In genomic region chr20:16637814-16638213, GRCh38 we compare ENCODE assay signal across 15 cellular contexts.
DNase-seq lines count a peak whose midpoint lies in the region; ATAC-seq, FAIRE-seq and TF ChIP-seq lines count a peak whose summit lies in the region.
"Had no signal": no experiment of that assay in that cellular context is flagged by ENCODE, and none has a peak within 500 bp of the region (broad histone marks: within the 10 kb centered on the region; RNA-seq: fewer than 3 reads in every experiment).

No MANE protein-coding gene starts in this region.

- H3K9me3 ChIP-seq in endodermal cell (ENCODE audit: control insufficient read depth, low read length), result no peaks in the 10 kb centered on the region
- H3K9me3 ChIP-seq in osteoblast (ENCODE audit: low read depth, low read length), result no peaks in the 10 kb centered on the region
- no peaks in the 10 kb centered on the region for H3K9me3 ChIP-seq in smooth muscle cell (replicated peaks; ENCODE audit: low read depth)

- H3K9ac ChIP-seq in endodermal cell (ENCODE audit: extremely low read depth, low read length, poor library complexity, severe bottlenecking), result no peak overlapping the region
- no peak overlapping the region for H3K9ac ChIP-seq in smooth muscle cell (ENCODE audit: low read depth)
- H3K9ac ChIP-seq: BLaER1 treated with 17β-estradiol and CSF1 and Interleukin-3, amounts not matched to agents 10 nM and 100 nM had no signal

- FAIRE-seq in RCC 7860 (lab: Jason Lieb, UNC), result no peak
- FAIRE-seq: H1 had no signal

- H3K27me3 Mint-ChIP-seq in endodermal cell (ENCODE audit: insufficient read depth) (no peaks in the 10 kb centered on the region), nephron progenitor cell (ENCODE audit: low read depth, poor library complexity) (peaks cover 3% of the 10 kb centered on the region)

- peaks cover 22% of the 10 kb centered on the region for H3K4me1 Mint-ChIP-seq in endodermal cell
- peaks cover 64% of the 10 kb centered on the region for H3K4me1 Mint-ChIP-seq in nephron progenitor cell
- H3K4me1 Mint-ChIP-seq: B cell, H9 had no signal

- H3K9me3 Mint-ChIP-seq in endodermal cell (peaks cover 3% of the 10 kb centered on the region), nephron progenitor cell (peaks cover 4% of the 10 kb centered on the region)
- H3K9me3 Mint-ChIP-seq: CD8-positive, alpha-beta T cell; H9 had no signal

- no peaks in the 10 kb centered on the region for H3K27me3 ChIP-seq in endodermal cell (ENCODE audit: control insufficient read depth, insufficient read depth, low read length, poor library complexity, severe bottlenecking)
- no peaks in the 10 kb centered on the region for H3K27me3 ChIP-seq in osteoblast (ENCODE audit: insufficient read depth, low read length)
- H3K27me3 ChIP-seq in smooth muscle cell (ENCODE audit: low read depth), result no peaks in the 10 kb centered on the region
- H3K27me3 ChIP-seq: BLaER1 treated with 17β-estradiol and CSF1 and Interleukin-3, amounts not matched to agents 10 nM and 100 nM had no signal

- no peak overlapping the region for H3K4me2 ChIP-seq in osteoblast (ENCODE audit: insufficient read depth, low read length)
- no peak overlapping the region for H3K4me2 ChIP-seq in smooth muscle cell
- H3K4me2 ChIP-seq: BLaER1 treated with 17β-estradiol and CSF1 and Interleukin-3, amounts not matched to agents 10 nM and 100 nM had no signal

- H3K36me3 ChIP-seq in endodermal cell (ENCODE audit: control insufficient read depth, insufficient read depth, low read length) (no peaks in the 10 kb centered on the region), osteoblast (ENCODE audit: insufficient read depth, low read length) (no peaks in the 10 kb centered on the region), smooth muscle cell (ENCODE audit: low read depth) (no peaks in the 10 kb centered on the region)
- H3K36me3 ChIP-seq: BLaER1 treated with 17β-estradiol and CSF1 and Interleukin-3, amounts not matched to agents 10 nM and 100 nM had no signal

- H3K79me2 ChIP-seq in osteoblast (ENCODE audit: insufficient read depth, low read length), result no peaks in the 10 kb centered on the region
- H3K79me2 ChIP-seq in smooth muscle cell (ENCODE audit: low read depth), result no peaks in the 10 kb centered on the region

- H3K4me3 ChIP-seq in endodermal cell (ENCODE audit: low read length) (no peak overlapping the region), osteoblast (ENCODE audit: insufficient read depth, low read length) (peak overlapping the region; percentile 19), smooth muscle cell (no peak overlapping the region)
- H3K4me3 ChIP-seq: BLaER1 treated with 17β-estradiol and CSF1 and Interleukin-3, amounts not matched to agents 10 nM and 100 nM had no signal

- no peak overlapping the region for H3K27ac ChIP-seq in endodermal cell (ENCODE audit: low read depth, low read length)
- H3K27ac ChIP-seq in osteoblast (ENCODE audit: low read depth, low read length), result no peak overlapping the region
- H3K27ac ChIP-seq in smooth muscle cell (ENCODE audit: low read depth), result no peak overlapping the region
- H3K27ac ChIP-seq: BLaER1 treated with 17β-estradiol and CSF1 and Interleukin-3, amounts not matched to agents 10 nM and 100 nM had no signal

- no peaks in the 10 kb centered on the region for H4K20me1 ChIP-seq in osteoblast (ENCODE audit: insufficient read depth, low read length)
- no peaks in the 10 kb centered on the region for H4K20me1 ChIP-seq in smooth muscle cell (ENCODE audit: low read depth)
- H4K20me1 ChIP-seq: BLaER1 treated with 17β-estradiol and CSF1 and Interleukin-3, amounts not matched to agents 10 nM and 100 nM had no signal

- no peak for ATAC-seq in HG03108 (IDR thresholded peaks at IDR 0.05; ENCODE audit: unreplicated experiment)
- no peak for ATAC-seq in stimulated activated naive CD8-positive, alpha-beta T cell treated with anti-CD3 and anti-CD28 coated beads, Interleukin-15, Interleukin-2, amounts not matched to agents 100 U/mL and 50 U/mL, for 24 hours
- ATAC-seq: CD8-positive, alpha-beta T cell had no signal

- H2AFZ ChIP-seq in osteoblast (ENCODE audit: low read length) (peak overlapping the region; percentile 74), smooth muscle cell (ENCODE audit: low read depth) (peak overlapping the region; percentile 50)

- H3K4me3 Mint-ChIP-seq in endodermal cell (no peak overlapping the region), nephron progenitor cell (no peak overlapping the region)
- H3K4me3 Mint-ChIP-seq: B cell; CD8-positive, alpha-beta T cell; H9 had no signal

- DNase-seq in endodermal cell, result no peak
- peak; percentile 18 for DNase-seq in nephron progenitor cell
- DNase-seq in osteoblast (ENCODE audit: insufficient read length, low spot score, missing footprints), result no peak
- no peak for DNase-seq in smooth muscle cell (lab: John Stamatoyannopoulos, UW; ENCODE audit: unreplicated experiment)
- no peak for DNase-seq in RCC 7860 (ENCODE audit: low spot score)
- no peak for DNase-seq in stimulated activated naive CD8-positive, alpha-beta T cell treated with anti-CD3 and anti-CD28 coated beads, Interleukin-15, Interleukin-2, amounts not matched to agents 100 U/mL and 50 U/mL, for 24 hours
- DNase-seq: Calu3; CD8-positive, alpha-beta T cell; DMS79 treated with DMSO at 0.1 percent for 48 hours; GF-D8; H9 had no signal

- no peak for TF ChIP-seq CTCF in endodermal cell (conservative IDR thresholded peaks at IDR 0.05)
- TF ChIP-seq CTCF in nephron progenitor cell (IDR thresholded peaks at IDR 0.05), result no peak
- no peak for TF ChIP-seq CTCF in osteoblast (IDR thresholded peaks at IDR 0.05; ENCODE audit: extremely low read depth, low read depth, low read length)
- TF ChIP-seq CTCF in smooth muscle cell (IDR thresholded peaks at IDR 0.05; ENCODE audit: borderline replicate concordance, insufficient read depth, poor library complexity, severe bottlenecking), result no peak

- H3K27ac Mint-ChIP-seq in endodermal cell (peak overlapping the region; percentile 31), nephron progenitor cell (peak overlapping the region; percentile 67)
- H3K27ac Mint-ChIP-seq: B cell; CD8-positive, alpha-beta T cell; H9 had no signal

- H3K4me1 ChIP-seq in endodermal cell (ENCODE audit: control insufficient read depth, insufficient read depth, low read length), result peaks cover 8% of the 10 kb centered on the region
- no peaks in the 10 kb centered on the region for H3K4me1 ChIP-seq in osteoblast (ENCODE audit: insufficient read depth, low read length)
- H3K4me1 ChIP-seq in smooth muscle cell (ENCODE audit: low read depth), result no peaks in the 10 kb centered on the region
- H3K4me1 ChIP-seq: BLaER1 treated with 17β-estradiol and CSF1 and Interleukin-3, amounts not matched to agents 10 nM and 100 nM had no signal

- H3K36me3 Mint-ChIP-seq in endodermal cell (ENCODE audit: low read depth) (peaks cover 2% of the 10 kb centered on the region), nephron progenitor cell (ENCODE audit: low read depth) (no peaks in the 10 kb centered on the region)
- H3K36me3 Mint-ChIP-seq: CD8-positive, alpha-beta T cell had no signal

- 89 to 92% methylated on average over 6 to 10 of the region's 10 CpGs for WGBS in endodermal cell (ENCODE audit: insufficient coverage in 1 of 2, insufficient read length in 1 of 2), 2 experiments
- 74% methylated on average over 10 of the region's 10 CpGs for WGBS in smooth muscle cell (ENCODE audit: low lambda C conversion rate)

- H3F3A ChIP-seq in smooth muscle cell (ENCODE audit: low read depth), result no peaks in the 10 kb centered on the region
